ENCODE assay signal across 2 cellular contexts in genomic region chr2:6952116-6952515, GRCh38.
TF ChIP-seq lines count a peak whose summit lies in the region.

No MANE protein-coding gene starts in this region.

TF ChIP-seq in SK-N-SH, 30 proteins besides CTCF, POLR2A, EP300 and RAD21:
- TF ChIP-seq SMC3 (IDR thresholded peaks at IDR 0.05; ENCODE audit: low read depth, low read length) (no peak), IRF3 (IDR thresholded peaks at IDR 0.05; ENCODE audit: low read depth, low read length) (no peak), RFX5 (IDR thresholded peaks at IDR 0.05; ENCODE audit: low read length) (no peak), USF2 (IDR thresholded peaks at IDR 0.05; ENCODE audit: borderline replicate concordance, low read depth, low read length) (no peak), TCF12 (IDR thresholded peaks at IDR 0.05) (peak; percentile 25; the same call in 1 of the 2 replicates)
TF ChIP-seq in SK-N-SH: peak in this region for 1.

TF ChIP-seq in HEK293T, 16 proteins besides CTCF, POLR2A, EP300 and RAD21:
- TF ChIP-seq FOXA1 (IDR thresholded peaks at IDR 0.05) (no peak), NFRKB (IDR thresholded peaks at IDR 0.05) (no peak), FOXK2 (IDR thresholded peaks at IDR 0.05) (no peak), CTBP1 (IDR thresholded peaks at IDR 0.05; ENCODE audit: borderline replicate concordance) (no peak), FOXM1 (IDR thresholded peaks at IDR 0.05; ENCODE audit: borderline replicate concordance) (no peak), SUZ12 (IDR thresholded peaks at IDR 0.05) (no peak), PKNOX1 (IDR thresholded peaks at IDR 0.05) (no peak), HDGF (IDR thresholded peaks at IDR 0.05; ENCODE audit: borderline replicate concordance) (no peak), TARDBP (IDR thresholded peaks at IDR 0.05) (no peak), SP1 (IDR thresholded peaks at IDR 0.05) (no peak), LEF1 (IDR thresholded peaks at IDR 0.05; ENCODE audit: borderline replicate concordance) (no peak), ARNT (IDR thresholded peaks at IDR 0.05) (no peak), ZNF384 (IDR thresholded peaks at IDR 0.05) (no peak), ELF4 (IDR thresholded peaks at IDR 0.05) (no peak), L3MBTL2 (conservative IDR thresholded peaks at IDR 0.05) (no peak), BHLHE40 (IDR thresholded peaks at IDR 0.05; ENCODE audit: borderline replicate concordance) (no peak)
